11 cellular contexts compared by ENCODE assay signal in genomic region chr12:62537544-62537943, GRCh38.
DNase-seq lines count a peak whose midpoint lies in the region; ATAC-seq, FAIRE-seq and TF ChIP-seq lines count a peak whose summit lies in the region.
"Had no signal": no experiment of that assay in that cellular context is flagged by ENCODE, and none has a peak within 500 bp of the region (broad histone marks: within the 10 kb centered on the region; RNA-seq: fewer than 3 reads in every experiment).

No MANE protein-coding gene starts in this region.

- H2AFZ ChIP-seq in K562 (ENCODE audit: low read depth, low read length) = no peak overlapping the region

- CTCF ChIA-PET in K562 (lab: Yijun Ruan, JAX; ENCODE audit: low intra/inter-chr PET ratio) = no interaction called here

- H3K9me3 ChIP-seq in K562 (replicated peaks; ENCODE audit: control insufficient read depth, insufficient read depth, low read depth, low read length) = no peaks in the 10 kb centered on the region
- no peaks in the 10 kb centered on the region for H3K9me3 ChIP-seq in kidney (ENCODE audit: control insufficient read depth in 1 of 2, low read length in 2 of 2)

- H3K9ac ChIP-seq in K562 (ENCODE audit: insufficient read depth in 1 of 2, low read depth in 2 of 2, low read length in 2 of 2) = no peak overlapping the region
- no peak overlapping the region for H3K9ac ChIP-seq in kidney (ENCODE audit: low read length in 2 of 2)

- H3K36me3 ChIP-seq in K562 (ENCODE audit: control insufficient read depth, insufficient read depth, low read length) = peaks cover 40% of the 10 kb centered on the region; the same call in 2 of the 3 replicates
- H3K36me3 ChIP-seq in kidney (ENCODE audit: control insufficient read depth in 1 of 2, insufficient read depth in 2 of 2, low read length in 2 of 2) = peaks cover 3 to 7% of the 10 kb centered on the region in 2 donors

- no peak for TF ChIP-seq RAD21 in K562 (CRISPR knock-in tag; conservative IDR thresholded peaks at IDR 0.05 in 1 of 2, IDR thresholded peaks at IDR 0.05 in 1 of 2)

- BruUV-seq in K562 (replicated peaks; lab: Mats Ljungman, UMichigan) = no TSS peak

- in situ Hi-C loops in KBM-7 (cut with MboI; ENCODE audit: low pct_unique_long_range_greater_than_20kb, low sequenced_read_pairs) (no loop called here), K562 (cut with MboI) (no loop called here)

- FAIRE-seq in K562 (lab: Jason Lieb, UNC) (no peak), kidney (lab: Jason Lieb, UNC) (peak; percentile 85)

- intact Hi-C loops in K562 (cut with micrococcal nuclease) (no loop called here), kidney (cut with DNase I) (no loop called here)

- no peaks in the 10 kb centered on the region for H3K79me2 ChIP-seq in K562 (ENCODE audit: control insufficient read depth, insufficient read depth, low read length)

- no peaks in the 10 kb centered on the region for H3K9me1 ChIP-seq in K562 (ENCODE audit: control insufficient read depth, insufficient read depth, low read length)

- no peak overlapping the region for H3K4me3 ChIP-seq in K562
- no peak overlapping the region for H3K4me3 ChIP-seq in kidney (ENCODE audit: low read length in 2 of 2)

- H3K27ac ChIP-seq in K562 (ENCODE audit: extremely low read depth, low read depth, low read length) (no peak overlapping the region), kidney (ENCODE audit: low read depth in 2 of 2, low read length in 2 of 2) (no peak overlapping the region)

- no peaks in the 10 kb centered on the region for H3K27me3 ChIP-seq in K562 (ENCODE audit: control insufficient read depth in 2 of 2, insufficient read depth in 2 of 2, low read length in 2 of 2)

- TF ChIP-seq CTCF in K562 (IDR thresholded peaks at IDR 0.05 in 2 of 3, conservative IDR thresholded peaks at IDR 0.05 in 1 of 3; ENCODE audit: insufficient read depth in 2 of 3, low read depth in 1 of 3, low read length in 3 of 3) (no peak), kidney (IDR thresholded peaks at IDR 0.05; ENCODE audit: borderline replicate concordance, extremely low read depth, insufficient read depth) (no peak)

- TF ChIP-seq EP300 in K562 (IDR thresholded peaks at IDR 0.05; ENCODE audit: low read length) = no peak

- no peaks in the 10 kb centered on the region for H4K20me1 ChIP-seq in K562 (replicated peaks; ENCODE audit: control insufficient read depth, insufficient read depth, low read length)

- DNase-seq in AG08395 (ENCODE audit: low spot score) (peak; percentile 10), KBM-7 (peak; percentile 9), K562 (ENCODE audit: extremely low read depth in 1 of 4, low spot score in 3 of 4) (peak in 1 of 4 experiments; percentile 19), kidney (no peak), SKM-1 treated with dmso at 0.1 percent for 144 hours (lab: John Stamatoyannopoulos, UW; ENCODE audit: unreplicated experiment) (no peak)
- no peak for DNase-seq in activated naive CD4-positive, alpha-beta T cell treated with Interleukin-2 at 50 U/mL for 16 hours
- DNase-seq in stimulated activated CD4-positive, alpha-beta T cell treated with anti-CD3 and anti-CD28 coated beads, Interleukin-12 subunit alpha, Interleukin-12 subunit beta, amount 100 ng/mL, for 4 hours = no peak
- DNase-seq: activated CD8-positive, alpha-beta memory T cell treated with anti-CD3 and anti-CD28 coated beads, Interleukin-2, amount 50 U/mL, for 4 hours; naive thymus-derived CD4-positive, alpha-beta T cell; SHP77 treated with DMSO at 0.1 percent for 48 hours had no signal

- 98% methylated on average over 2 of the region's 2 CpGs for WGBS in K562 (ENCODE audit: insufficient coverage, low coverage, missing lambda C conversion rate)

- H3K4me1 ChIP-seq in K562 (replicated peaks in 1 of 2; ENCODE audit: control insufficient read depth in 2 of 2, insufficient read depth in 2 of 2, low read length in 2 of 2) (no peaks in the 10 kb centered on the region), kidney (ENCODE audit: control insufficient read depth in 1 of 2, insufficient read depth in 1 of 2, low read depth in 1 of 2, low read length in 2 of 2) (peaks cover 0 to 13% of the 10 kb centered on the region in 2 donors)

- TF ChIP-seq POLR2A in K562 (conservative IDR thresholded peaks at IDR 0.05) = no peak

- no peak overlapping the region for H3K4me2 ChIP-seq in K562 (ENCODE audit: insufficient read depth, low read length)

- POLR2A ChIA-PET in K562 (lab: Yijun Ruan, JAX) = no interaction called here

- ATAC-seq in K562 (no peak), GM18867 (IDR thresholded peaks at IDR 0.05; ENCODE audit: unreplicated experiment) (no peak)
- ATAC-seq: naive thymus-derived CD4-positive, alpha-beta T cell had no signal

TF ChIP-seq in K562, 482 proteins besides CTCF, POLR2A, EP300 and RAD21:
- TF ChIP-seq MYC (IDR thresholded peaks at IDR 0.05; ENCODE audit: low read depth, low read length) (no peak), MYC (CRISPR knock-in tag; IDR thresholded peaks at IDR 0.05; ENCODE audit: borderline replicate concordance, low read depth) (no peak), NFIC (IDR thresholded peaks at IDR 0.05) (peak; percentile 82), ZC3H4 (CRISPR knock-in tag; IDR thresholded peaks at IDR 0.05; ENCODE audit: borderline replicate concordance) (no peak), HIVEP1 (CRISPR knock-in tag; IDR thresholded peaks at IDR 0.05) (no peak), NFIX (CRISPR knock-in tag; IDR thresholded peaks at IDR 0.05; ENCODE audit: low read depth) (0 out of 2 replicates have a peak, but pooled peaks have one; percentile 34), SRSF1 (IDR thresholded peaks at IDR 0.05; ENCODE audit: low read depth, low read length) (no peak)

Comparison
In these comparisons a context has a peak if more than half of its experiments do, and no peak if none do; other contexts are left out.
1. DNase-seq: peak in AG08395 (single experiment) and KBM-7 (single experiment); none in kidney (single experiment), SKM-1 treated with dmso at 0.1 percent for 144 hours (single experiment), activated naive CD4-positive, alpha-beta T cell treated with Interleukin-2 at 50 U/mL for 16 hours (single experiment) and stimulated activated CD4-positive, alpha-beta T cell treated with anti-CD3 and anti-CD28 coated beads, Interleukin-12 subunit alpha, Interleukin-12 subunit beta, amount 100 ng/mL, for 4 hours (single experiment).